ENCODE assay signal across 9 cellular contexts in the genomic region with DNA sequence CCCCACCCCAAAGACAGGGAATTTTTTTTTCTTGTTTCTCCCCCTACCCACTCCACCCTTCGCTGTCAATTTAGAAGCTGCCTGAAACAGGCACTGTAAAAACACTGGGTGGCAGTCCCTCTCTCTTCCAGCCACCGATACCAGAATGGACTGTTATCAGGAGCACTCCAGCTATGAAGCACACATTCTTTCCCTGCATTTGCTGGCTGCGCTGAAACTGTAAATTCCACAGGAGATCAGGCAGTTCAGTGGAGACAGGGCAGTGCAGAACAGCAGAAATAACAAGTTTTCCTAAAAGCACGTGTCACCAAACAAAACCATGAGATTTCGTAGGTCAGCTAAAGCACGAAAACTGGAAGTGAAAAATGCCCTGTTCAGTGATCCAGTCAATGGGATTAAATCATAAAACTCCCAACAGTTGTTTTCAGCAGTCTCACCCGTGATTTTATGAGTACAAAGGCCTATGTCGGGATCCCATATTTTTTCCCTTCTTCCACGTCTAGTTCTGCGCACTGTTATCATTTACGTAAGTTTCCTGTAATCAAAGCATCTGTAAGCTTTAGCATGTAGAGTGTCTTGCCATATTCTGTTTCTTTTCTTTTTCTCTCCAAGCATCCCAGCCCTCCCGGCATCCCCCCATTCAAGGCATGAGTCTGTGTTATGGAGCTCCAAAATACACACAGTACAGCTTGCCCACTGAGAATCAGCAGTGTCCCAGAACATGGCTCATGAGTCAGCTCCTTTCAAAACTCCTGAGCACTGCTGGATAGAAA.
DNase-seq lines count a peak whose midpoint lies in the region; ATAC-seq and TF ChIP-seq lines count a peak whose summit lies in the region.
"Had no signal": no experiment of that assay in that cellular context is flagged by ENCODE, and none has a peak within 500 bp of the region (broad histone marks: within the 10 kb centered on the region; RNA-seq: fewer than 3 reads in every experiment).

No MANE protein-coding gene starts in this region.

- H3K27ac Mint-ChIP-seq in mesothelial cell of epicardium (peak overlapping the region; percentile 72), natural killer cell (no peak overlapping the region)
- no peak overlapping the region for H3K27ac Mint-ChIP-seq in activated CD8-positive, alpha-beta memory T cell treated with anti-CD3 and anti-CD28 coated beads, Interleukin-2, amount 10 ng/mL, durations not matched to agents 7 days and 5 days
- H3K27ac Mint-ChIP-seq: T-helper 2 cell treated with Interferon-gamma antibody and Interleukin-4, amounts not matched to agents 5 μg/mL and 100 μg/mL, for 36 hours had no signal

- no peak for TF ChIP-seq EP300 in SK-N-SH (IDR thresholded peaks at IDR 0.05; ENCODE audit: borderline replicate concordance in 1 of 2, low read depth in 1 of 2, low read length in 1 of 2)
- TF ChIP-seq EP300 in transverse colon (IDR thresholded peaks at IDR 0.05; ENCODE audit: low read depth), result no peak

- H3K4me1 ChIP-seq in SK-N-SH (ENCODE audit: control insufficient read depth in 1 of 2, insufficient read depth in 2 of 2, low read depth in 1 of 2, low read length in 1 of 2), result no peaks in the 10 kb centered on the region
- peaks cover 0 to 14% (median 6%) of the 10 kb centered on the region in 4 donors for H3K4me1 ChIP-seq in transverse colon
- H3K4me1 ChIP-seq in effector memory CD4-positive, alpha-beta T cell (ENCODE audit: control insufficient read depth, insufficient read depth, low read length, poor library complexity, severe bottlenecking), result no peaks in the 10 kb centered on the region

- 0 out of 2 replicates have a peak, but pooled peaks have one; percentile 4 for TF ChIP-seq RAD21 in SK-N-SH (IDR thresholded peaks at IDR 0.05; ENCODE audit: low read length)

- H3K4me2 ChIP-seq in SK-N-SH, result no peak overlapping the region

- no peaks in the 10 kb centered on the region for H3K36me3 Mint-ChIP-seq in mesothelial cell of epicardium
- no peaks in the 10 kb centered on the region for H3K36me3 Mint-ChIP-seq in activated CD8-positive, alpha-beta memory T cell treated with anti-CD3 and anti-CD28 coated beads, Interleukin-2, amount 10 ng/mL, durations not matched to agents 7 days and 5 days
- H3K36me3 Mint-ChIP-seq in natural killer cell, result no peaks in the 10 kb centered on the region

- H3K9me3 Mint-ChIP-seq in mesothelial cell of epicardium (no peaks in the 10 kb centered on the region), natural killer cell (peaks cover 5 to 7% of the 10 kb centered on the region in 2 donors)
- H3K9me3 Mint-ChIP-seq in activated CD8-positive, alpha-beta memory T cell treated with anti-CD3 and anti-CD28 coated beads, Interleukin-2, amount 10 ng/mL, durations not matched to agents 7 days and 5 days (ENCODE audit: low read depth), result peaks cover 8% of the 10 kb centered on the region

- H3K4me3 ChIP-seq in SK-N-SH (ENCODE audit: low read depth in 2 of 2, low read length in 1 of 2) (no peak overlapping the region), fibroblast of villous mesenchyme (ENCODE audit: low read depth, low read length) (no peak overlapping the region), transverse colon (peak overlapping the region in 1 of 4 donors; percentile 32)
- H3K4me3 ChIP-seq in effector memory CD4-positive, alpha-beta T cell (ENCODE audit: insufficient read depth, low read depth, low read length, poor library complexity, severe bottlenecking), result no peak overlapping the region

- no peaks in the 10 kb centered on the region for H3K27me3 ChIP-seq in SK-N-SH (ENCODE audit: insufficient read depth)
- H3K27me3 ChIP-seq in transverse colon, result no peaks in the 10 kb centered on the region
- H3K27me3 ChIP-seq in effector memory CD4-positive, alpha-beta T cell (replicated peaks; ENCODE audit: control insufficient read depth, insufficient read depth, low read length, poor library complexity, severe bottlenecking), result no peaks in the 10 kb centered on the region

- no peaks in the 10 kb centered on the region for H3K36me3 ChIP-seq in SK-N-SH (replicated peaks in 1 of 2; ENCODE audit: control insufficient read depth in 1 of 2, insufficient read depth in 2 of 2, low read length in 1 of 2)
- H3K36me3 ChIP-seq in transverse colon, result no peaks in the 10 kb centered on the region
- no peaks in the 10 kb centered on the region for H3K36me3 ChIP-seq in effector memory CD4-positive, alpha-beta T cell (ENCODE audit: control insufficient read depth, insufficient read depth, low read length)

- no peak overlapping the region for H3K27ac ChIP-seq in SK-N-SH (ENCODE audit: low read depth in 2 of 2, low read length in 1 of 2)
- peak overlapping the region in 3 of 4 donors; percentile 9 to 68 (median 44) for H3K27ac ChIP-seq in transverse colon
- no peak overlapping the region for H3K27ac ChIP-seq in effector memory CD4-positive, alpha-beta T cell (ENCODE audit: insufficient read depth, low read length, poor library complexity, severe bottlenecking)

- no peaks in the 10 kb centered on the region for H3F3A ChIP-seq in SK-N-SH (replicated peaks; ENCODE audit: insufficient read depth)

- H3K9ac ChIP-seq in SK-N-SH, result no peak overlapping the region

- TF ChIP-seq CTCF in SK-N-SH (IDR thresholded peaks at IDR 0.05), result no peak
- TF ChIP-seq CTCF in fibroblast of villous mesenchyme (IDR thresholded peaks at IDR 0.05; ENCODE audit: insufficient read depth, low read depth, low read length), result no peak
- no peak for TF ChIP-seq CTCF in mesothelial cell of epicardium (IDR thresholded peaks at IDR 0.05; ENCODE audit: unreplicated experiment)
- TF ChIP-seq CTCF in transverse colon (IDR thresholded peaks at IDR 0.05), result no peak
- no peak for TF ChIP-seq CTCF in natural killer cell (IDR thresholded peaks at IDR 0.05)

- in situ Hi-C loops in transverse colon (cut with MboI; ENCODE audit: low pct_ligation_motif_present in 1 of 4, low pct_unique_long_range_greater_than_20kb in 1 of 4, low sequenced_read_pairs in 3 of 4), result no loop called here

- H3K4me1 Mint-ChIP-seq in mesothelial cell of epicardium (peaks cover 9% of the 10 kb centered on the region), natural killer cell (no peaks in the 10 kb centered on the region)
- no peaks in the 10 kb centered on the region for H3K4me1 Mint-ChIP-seq in activated CD8-positive, alpha-beta memory T cell treated with anti-CD3 and anti-CD28 coated beads, Interleukin-2, amount 10 ng/mL, durations not matched to agents 7 days and 5 days

- intact Hi-C loops in transverse colon (cut with DNase I; ENCODE audit: low total_unique reads), result loop anchor here (2.0 kb wide), 1 partner anchor 78 kb away; no protein-coding TSS in a partner anchor
- intact Hi-C loops in natural killer cell (cut with micrococcal nuclease), result no loop called here

- no peak for TF ChIP-seq POLR2A in transverse colon (IDR thresholded peaks at IDR 0.05)

- DNase-seq in SK-N-SH, result no peak
- peak; percentile 28 for DNase-seq in fibroblast of villous mesenchyme (ENCODE audit: low read depth)
- DNase-seq in mesothelial cell of epicardium (ENCODE audit: low spot score in 2 of 2, unreplicated experiment in 2 of 2), result peak in 1 of 2 experiments; percentile 37
- DNase-seq in transverse colon, result no peak
- no peak for DNase-seq in activated CD8-positive, alpha-beta memory T cell treated with anti-CD3 and anti-CD28 coated beads, Interleukin-2, amount 10 ng/mL, durations not matched to agents 7 days and 5 days
- DNase-seq in effector memory CD4-positive, alpha-beta T cell, result no peak
- no peak for DNase-seq in natural killer cell
- DNase-seq: NCI-H524 treated with DMSO at 0.1 percent for 48 hours had no signal

- H3K9me2 ChIP-seq in SK-N-SH, result no peaks in the 10 kb centered on the region

- H3K4me3 Mint-ChIP-seq in mesothelial cell of epicardium (peak overlapping the region; percentile 16), natural killer cell (no peak overlapping the region)
- H3K4me3 Mint-ChIP-seq in activated CD8-positive, alpha-beta memory T cell treated with anti-CD3 and anti-CD28 coated beads, Interleukin-2, amount 10 ng/mL, durations not matched to agents 7 days and 5 days, result no peak overlapping the region
- H3K4me3 Mint-ChIP-seq: T-helper 2 cell treated with Interferon-gamma antibody and Interleukin-4, amounts not matched to agents 5 μg/mL and 100 μg/mL, for 36 hours had no signal

- no peaks in the 10 kb centered on the region for H3K79me2 ChIP-seq in SK-N-SH (ENCODE audit: insufficient read depth)

- H3K9me3 ChIP-seq in SK-N-SH (no peaks in the 10 kb centered on the region), transverse colon (no peaks in the 10 kb centered on the region)
- no peaks in the 10 kb centered on the region for H3K9me3 ChIP-seq in effector memory CD4-positive, alpha-beta T cell (ENCODE audit: control insufficient read depth, low read length)

- CTCF ChIA-PET in SK-N-SH (lab: Yijun Ruan, JAX), result interaction anchor here (1.2 kb wide), 1 partner anchor 12 kb away, joined by 3 read pairs; no protein-coding TSS in a partner anchor
- CTCF ChIA-PET in activated CD8-positive, alpha-beta memory T cell treated with anti-CD3 and anti-CD28 coated beads, Interleukin-2, amount 10 ng/mL, durations not matched to agents 7 days and 5 days (lab: Charles Lee), result interaction anchor here (1.1 kb wide), 1 partner anchor 14 kb away, joined by 3 read pairs; no protein-coding TSS in a partner anchor

- 25% methylated on average over 12 of the region's 12 CpGs for WGBS in SK-N-SH (ENCODE audit: low lambda C conversion rate)
- WGBS in transverse colon (ENCODE audit: low coverage in 1 of 2), 2 donors, result 42 to 44% methylated on average over 5 to 12 of the region's 12 CpGs

- no peaks in the 10 kb centered on the region for H4K20me1 ChIP-seq in SK-N-SH (ENCODE audit: insufficient read depth)

- H3K27me3 Mint-ChIP-seq in mesothelial cell of epicardium (ENCODE audit: low read depth) (no peaks in the 10 kb centered on the region), natural killer cell (ENCODE audit: low read depth in 2 of 2) (no peaks in the 10 kb centered on the region)
- H3K27me3 Mint-ChIP-seq in activated CD8-positive, alpha-beta memory T cell treated with anti-CD3 and anti-CD28 coated beads, Interleukin-2, amount 10 ng/mL, durations not matched to agents 7 days and 5 days, result no peaks in the 10 kb centered on the region

- ATAC-seq in activated CD8-positive, alpha-beta memory T cell treated with anti-CD3 and anti-CD28 coated beads, Interleukin-2, amount 10 ng/mL, durations not matched to agents 7 days and 5 days, result no peak
- no peak for ATAC-seq in natural killer cell

- no peak overlapping the region for H2AFZ ChIP-seq in SK-N-SH (ENCODE audit: low read depth)

- POLR2A ChIA-PET in SK-N-SH (lab: Yijun Ruan, JAX), result no interaction called here

TF ChIP-seq in SK-N-SH, 30 proteins besides CTCF, POLR2A, EP300 and RAD21 (continues in another document):
- no peak for TF ChIP-seq IRF3 (IDR thresholded peaks at IDR 0.05; ENCODE audit: low read depth, low read length)

Comparison
In these comparisons a context has a peak if more than half of its experiments do, and no peak if none do; other contexts are left out.
1. H3K27ac ChIP-seq: peak in transverse colon (3 of 4); none in SK-N-SH (0 of 2) and effector memory CD4-positive, alpha-beta T cell (single experiment).